ENCODE assay signal across 8 cellular contexts in genomic region chr19:55206664-55207500, GRCh38. TPM values are rescaled to one million over a fixed set of nuclear protein-coding genes. Genes with fewer than 3 reads are reported as not detected.
DNase-seq lines count a peak whose midpoint lies in the region; ATAC-seq and TF ChIP-seq lines count a peak whose summit lies in the region.

No MANE protein-coding gene starts in this region.

- TF ChIP-seq CTCF in heart left ventricle (IDR thresholded peaks at IDR 0.05), result no peak
- no peak for TF ChIP-seq CTCF in progenitor cell of endocrine pancreas (IDR thresholded peaks at IDR 0.05; ENCODE audit: unreplicated experiment)

- H3K36me3 Mint-ChIP-seq in activated naive CD8-positive, alpha-beta T cell treated with anti-CD3 and anti-CD28 coated beads for 36 hours, result no peaks in the 10 kb centered on the region
- no peaks in the 10 kb centered on the region for H3K36me3 Mint-ChIP-seq in progenitor cell of endocrine pancreas (ENCODE audit: insufficient read depth)

- intact Hi-C loops in heart left ventricle (cut with DNase I), result no loop called here

- H3K4me1 Mint-ChIP-seq in activated naive CD8-positive, alpha-beta T cell treated with anti-CD3 and anti-CD28 coated beads for 36 hours, result peaks cover 2% of the 10 kb centered on the region
- H3K4me1 Mint-ChIP-seq in progenitor cell of endocrine pancreas (ENCODE audit: low read depth), result peaks cover 7% of the 10 kb centered on the region

- H3K4me3 Mint-ChIP-seq in activated naive CD8-positive, alpha-beta T cell treated with anti-CD3 and anti-CD28 coated beads for 36 hours, result no peak overlapping the region
- peak overlapping the region; percentile 57 for H3K4me3 Mint-ChIP-seq in progenitor cell of endocrine pancreas (ENCODE audit: low read depth)

- H3K36me3 ChIP-seq in heart left ventricle, result no peaks in the 10 kb centered on the region

- peak; percentile 90 to 97 (median 96) for ATAC-seq in heart left ventricle
- no peak for ATAC-seq in GM19035 (IDR thresholded peaks at IDR 0.05; ENCODE audit: unreplicated experiment)

- H3K4me1 ChIP-seq in heart left ventricle, result peaks cover 0 to 24% (median 12%) of the 10 kb centered on the region in 12 donors

- peaks cover 64% of the 10 kb centered on the region for H3K27me3 Mint-ChIP-seq in activated naive CD8-positive, alpha-beta T cell treated with anti-CD3 and anti-CD28 coated beads for 36 hours
- H3K27me3 Mint-ChIP-seq in progenitor cell of endocrine pancreas, result peaks cover 33% of the 10 kb centered on the region

- H3K27ac ChIP-seq in heart left ventricle, result peak overlapping the region in 5 of 12 donors; percentile 17 to 67 (median 43)

- H3K9me3 Mint-ChIP-seq in activated naive CD8-positive, alpha-beta T cell treated with anti-CD3 and anti-CD28 coated beads for 36 hours, result peaks cover 2% of the 10 kb centered on the region
- no peaks in the 10 kb centered on the region for H3K9me3 Mint-ChIP-seq in progenitor cell of endocrine pancreas (ENCODE audit: low read depth)

- H3K9me3 ChIP-seq in heart left ventricle, result peaks cover 0 to under 1% (median 0%) of the 10 kb centered on the region in 12 donors

- peak overlapping the region; percentile 12 for H3K27ac Mint-ChIP-seq in activated naive CD8-positive, alpha-beta T cell treated with anti-CD3 and anti-CD28 coated beads for 36 hours
- peak overlapping the region; percentile 89 for H3K27ac Mint-ChIP-seq in progenitor cell of endocrine pancreas

- DNase-seq in stimulated activated naive CD4-positive, alpha-beta T cell treated with Interleukin-2 at 50 U/mL for 16 hours (lab: John Stamatoyannopoulos, UW), result peak; percentile 29
- DNase-seq in stimulated activated naive CD4-positive, alpha-beta T cell (lab: John Stamatoyannopoulos, UW), result no peak
- DNase-seq in OCI-M1 (lab: John Stamatoyannopoulos, UW) (peak; percentile 97), heart left ventricle (peak; percentile 79 to 92 (median 86)), progenitor cell of endocrine pancreas (ENCODE audit: low spot score, unreplicated experiment) (peak; percentile 31), cerebellum (ENCODE audit: low spot score) (no peak)
- peak; percentile 65 for DNase-seq in activated naive CD8-positive, alpha-beta T cell treated with anti-CD3 and anti-CD28 coated beads for 36 hours

- peak overlapping the region in 9 of 12 donors; percentile 11 to 48 (median 37) for H3K4me3 ChIP-seq in heart left ventricle

- TF ChIP-seq POLR2A in heart left ventricle (IDR thresholded peaks at IDR 0.05), result peak in 1 of 2 donors; percentile 14

- H3K27me3 ChIP-seq in heart left ventricle, result no peaks in the 10 kb centered on the region

- WGBS in heart left ventricle, 4 donors, result 27 to 36% (median 33%) methylated on average over 23 to 29 of the region's 29 CpGs

RNA-seq across cellular contexts. Expression of gene PTPRH, which starts 2.4 kb away (rescaled TPM):
- total RNA-seq in activated naive CD8-positive, alpha-beta T cell treated with anti-CD3 and anti-CD28 coated beads for 36 hours, result not detected
- total RNA-seq in heart left ventricle (1 to 10 TPM in 8 of 9 donors, under 1 TPM in 1; 0.75 to 5.7 (median 2.3) TPM), progenitor cell of endocrine pancreas (0.43 and 1.6 TPM in 2 replicates), cerebellum (0.73 TPM)
- polyA plus RNA-seq in heart left ventricle, result 10 to 100 TPM in 1 of 2 donors, 1 to 10 TPM in 1; 1.8 to 11.4 TPM

RNA-seq across cellular contexts. Expression of gene TMEM86B, which starts 21.7 kb away (rescaled TPM):
- total RNA-seq in activated naive CD8-positive, alpha-beta T cell treated with anti-CD3 and anti-CD28 coated beads for 36 hours, result 1 to 10 TPM; 7.3 to 7.9 TPM
- 1 to 10 TPM in 8 of 9 donors, under 1 TPM in 1; 0.64 to 2.5 (median 1.9) TPM for total RNA-seq in heart left ventricle
- polyA plus RNA-seq in heart left ventricle, result 1 to 10 TPM; 2.7 to 3.1 TPM
- 10.0 and 12.0 TPM in 2 replicates for total RNA-seq in progenitor cell of endocrine pancreas
- total RNA-seq in cerebellum, result 3.1 TPM

RNA-seq across cellular contexts. Expression of gene SYT5, which starts 26.8 kb away (rescaled TPM):
- not detected for total RNA-seq in activated naive CD8-positive, alpha-beta T cell treated with anti-CD3 and anti-CD28 coated beads for 36 hours
- total RNA-seq in heart left ventricle (under 1 TPM in 1 of 9 donors, not detected in 8; 0.15 TPM), progenitor cell of endocrine pancreas (4.3 and 4.8 TPM in 2 replicates), cerebellum (15.6 TPM)
- not detected for polyA plus RNA-seq in heart left ventricle

RNA-seq across cellular contexts. Expression of gene DNAAF3, which starts 40.5 kb away (rescaled TPM):
- not detected for total RNA-seq in activated naive CD8-positive, alpha-beta T cell treated with anti-CD3 and anti-CD28 coated beads for 36 hours
- total RNA-seq in heart left ventricle (1 to 10 TPM in 7 of 9 donors, under 1 TPM in 2; 0.56 to 5.7 (median 2.1) TPM), progenitor cell of endocrine pancreas (14.9 and 18.4 TPM in 2 replicates), cerebellum (2.0 TPM)
- polyA plus RNA-seq in heart left ventricle, result 1 to 10 TPM; 1.8 to 4.4 TPM

RNA-seq across cellular contexts. Expression of gene TNNI3, which starts 49.4 kb away (rescaled TPM):
- total RNA-seq in activated naive CD8-positive, alpha-beta T cell treated with anti-CD3 and anti-CD28 coated beads for 36 hours, result under 1 TPM in 1 of 2 experiments, not detected in 1; 0.25 TPM
- total RNA-seq in heart left ventricle, result over 10,000 TPM in 3 of 9 donors, 1,000 to 10,000 TPM in 6; 1,912 to 14,347 (median 9,662) TPM
- polyA plus RNA-seq in heart left ventricle, result over 10,000 TPM in 1 of 2 donors, 1,000 to 10,000 TPM in 1; 3,704 to 34,502 TPM
- total RNA-seq in progenitor cell of endocrine pancreas, result 5.5 and 6.0 TPM in 2 replicates
- 0.36 TPM for total RNA-seq in cerebellum

Comparison
In these comparisons a context has a peak if more than half of its experiments do, and no peak if none do; other contexts are left out.
1. DNase-seq: peak in stimulated activated naive CD4-positive, alpha-beta T cell treated with Interleukin-2 at 50 U/mL for 16 hours (single experiment), OCI-M1 (single experiment), activated naive CD8-positive, alpha-beta T cell treated with anti-CD3 and anti-CD28 coated beads for 36 hours (single experiment), heart left ventricle (5 of 5) and progenitor cell of endocrine pancreas (single experiment); none in stimulated activated naive CD4-positive, alpha-beta T cell (0 of 6) and cerebellum (single experiment).